In genomic region chr11:84526250-84526649, GRCh38 we compare ENCODE assay signal across 19 cellular contexts.
DNase-seq lines count a peak whose midpoint lies in the region; ATAC-seq and TF ChIP-seq lines count a peak whose summit lies in the region.
"Had no signal": no experiment of that assay in that cellular context is flagged by ENCODE, and none has a peak within 500 bp of the region (broad histone marks: within the 10 kb centered on the region; RNA-seq: fewer than 3 reads in every experiment).

No MANE protein-coding gene starts in this region.

- no peak overlapping the region for H3K4me2 ChIP-seq in SK-N-SH

- H3K9ac ChIP-seq in SK-N-SH: no peak overlapping the region

- H3K4me3 ChIP-seq in SK-N-SH (ENCODE audit: low read depth in 2 of 2, low read length in 1 of 2) (no peak overlapping the region), fibroblast of pulmonary artery (replicated peaks; ENCODE audit: low read depth, low read length) (no peak overlapping the region)

- DNase-seq in SIG-M5 treated with dmso at 0.1 percent for 504 hours (lab: John Stamatoyannopoulos, UW; ENCODE audit: unreplicated experiment) (peak; percentile 8), SIG-M5 (lab: John Stamatoyannopoulos, UW) (no peak), SK-N-SH (no peak), fibroblast of pulmonary artery (ENCODE audit: low read depth) (peak; percentile 2)
- no peak for DNase-seq in activated CD4-positive, alpha-beta T cell treated with anti-CD3 and anti-CD28 coated beads for 4 hours
- no peak for DNase-seq in activated naive CD4-positive, alpha-beta T cell treated with anti-CD3 and anti-CD28 coated beads, Interleukin-2, amount 10 ng/mL, durations not matched to agents 7 days and 5 days
- DNase-seq: C1 segment of cervical spinal cord; CD8-positive, alpha-beta memory T cell; GDM1; HCEC 1CT; IMR-90; NCI-H1048; NCI-H1436; NCI-H1930; NCI-H2171; NCI-H446 treated with DMSO at 0.1 percent for 48 hours; NCI-H69; SHP77 treated with DMSO at 0.1 percent for 48 hours had no signal

- H3K36me3 Mint-ChIP-seq in activated naive CD4-positive, alpha-beta T cell treated with anti-CD3 and anti-CD28 coated beads, Interleukin-2, amount 10 ng/mL, durations not matched to agents 7 days and 5 days: no peaks in the 10 kb centered on the region
- H3K36me3 Mint-ChIP-seq: CD8-positive, alpha-beta memory T cell had no signal

- no peak for TF ChIP-seq EP300 in SK-N-SH (IDR thresholded peaks at IDR 0.05; ENCODE audit: borderline replicate concordance in 1 of 2, low read depth in 1 of 2, low read length in 1 of 2)

- H3K27me3 Mint-ChIP-seq in activated naive CD4-positive, alpha-beta T cell treated with anti-CD3 and anti-CD28 coated beads, Interleukin-2, amount 10 ng/mL, durations not matched to agents 7 days and 5 days: no peaks in the 10 kb centered on the region
- H3K27me3 Mint-ChIP-seq: CD8-positive, alpha-beta memory T cell had no signal

- H3F3A ChIP-seq in SK-N-SH (replicated peaks; ENCODE audit: insufficient read depth): no peaks in the 10 kb centered on the region

- H3K9me2 ChIP-seq in SK-N-SH: no peaks in the 10 kb centered on the region

- TF ChIP-seq RAD21 in SK-N-SH (IDR thresholded peaks at IDR 0.05; ENCODE audit: low read length): no peak

- H3K27me3 ChIP-seq in SK-N-SH (ENCODE audit: insufficient read depth): no peaks in the 10 kb centered on the region

- no peak overlapping the region for H2AFZ ChIP-seq in SK-N-SH (ENCODE audit: low read depth)

- H3K4me1 ChIP-seq in SK-N-SH (ENCODE audit: control insufficient read depth in 1 of 2, insufficient read depth in 2 of 2, low read depth in 1 of 2, low read length in 1 of 2): no peaks in the 10 kb centered on the region

- H3K4me3 Mint-ChIP-seq in activated naive CD4-positive, alpha-beta T cell treated with anti-CD3 and anti-CD28 coated beads, Interleukin-2, amount 10 ng/mL, durations not matched to agents 7 days and 5 days: no peak overlapping the region
- H3K4me3 Mint-ChIP-seq: CD8-positive, alpha-beta memory T cell had no signal

- POLR2A ChIA-PET in SK-N-SH (lab: Yijun Ruan, JAX): no interaction called here

- no peak for ATAC-seq in GM18873 (IDR thresholded peaks at IDR 0.05; ENCODE audit: low FRiP score, unreplicated experiment)

- TF ChIP-seq CTCF in SK-N-SH (IDR thresholded peaks at IDR 0.05) (peak; percentile 10; the same call in 1 of the 2 replicates), fibroblast of pulmonary artery (IDR thresholded peaks at IDR 0.05; ENCODE audit: low read length, missing control alignments) (peak; percentile 0)

- H4K20me1 ChIP-seq in SK-N-SH (ENCODE audit: insufficient read depth): no peaks in the 10 kb centered on the region

- no peaks in the 10 kb centered on the region for H3K36me3 ChIP-seq in SK-N-SH (replicated peaks in 1 of 2; ENCODE audit: control insufficient read depth in 1 of 2, insufficient read depth in 2 of 2, low read length in 1 of 2)

- H3K27ac Mint-ChIP-seq in activated naive CD4-positive, alpha-beta T cell treated with anti-CD3 and anti-CD28 coated beads, Interleukin-2, amount 10 ng/mL, durations not matched to agents 7 days and 5 days: no peak overlapping the region
- H3K27ac Mint-ChIP-seq: CD8-positive, alpha-beta memory T cell had no signal

- no peaks in the 10 kb centered on the region for H3K9me3 ChIP-seq in SK-N-SH

- no peaks in the 10 kb centered on the region for H3K4me1 Mint-ChIP-seq in activated naive CD4-positive, alpha-beta T cell treated with anti-CD3 and anti-CD28 coated beads, Interleukin-2, amount 10 ng/mL, durations not matched to agents 7 days and 5 days
- H3K4me1 Mint-ChIP-seq: CD8-positive, alpha-beta memory T cell had no signal

- no peak overlapping the region for H3K27ac ChIP-seq in SK-N-SH (ENCODE audit: low read depth in 2 of 2, low read length in 1 of 2)

- no peaks in the 10 kb centered on the region for H3K79me2 ChIP-seq in SK-N-SH (ENCODE audit: insufficient read depth)

- H3K9me3 Mint-ChIP-seq in activated naive CD4-positive, alpha-beta T cell treated with anti-CD3 and anti-CD28 coated beads, Interleukin-2, amount 10 ng/mL, durations not matched to agents 7 days and 5 days: peaks cover 2% of the 10 kb centered on the region

- CTCF ChIA-PET in SK-N-SH (lab: Yijun Ruan, JAX): interaction anchor here (0.9 to 10.0 kb wide), 6 partner anchors 8 to 699 kb away, joined by 3 to 156 read pairs (median 32); no protein-coding TSS in a partner anchor
- CTCF ChIA-PET in activated naive CD4-positive, alpha-beta T cell treated with anti-CD3 and anti-CD28 coated beads, Interleukin-2, amount 10 ng/mL, durations not matched to agents 7 days and 5 days (lab: Charles Lee): no interaction called here

TF ChIP-seq in SK-N-SH, 30 proteins besides CTCF, POLR2A, EP300 and RAD21 (continues in another document):
- TF ChIP-seq RXRA (IDR thresholded peaks at IDR 0.05; ENCODE audit: borderline replicate concordance, low read depth) (no peak), RCOR1 (IDR thresholded peaks at IDR 0.05; ENCODE audit: low read length) (no peak), FOXJ3 (CRISPR knock-in tag; IDR thresholded peaks at IDR 0.05) (no peak), ELF1 (IDR thresholded peaks at IDR 0.05) (no peak), REST (IDR thresholded peaks at IDR 0.05; ENCODE audit: low read depth, low read length) (no peak), ZBTB33 (IDR thresholded peaks at IDR 0.05; ENCODE audit: borderline replicate concordance, low read depth) (no peak), FOSL2 (IDR thresholded peaks at IDR 0.05; ENCODE audit: borderline replicate concordance, low read depth) (no peak), RFX5 (IDR thresholded peaks at IDR 0.05; ENCODE audit: low read length) (no peak), MEF2A (IDR thresholded peaks at IDR 0.05; ENCODE audit: borderline replicate concordance, low read depth) (no peak), USF1 (IDR thresholded peaks at IDR 0.05; ENCODE audit: borderline replicate concordance, low read depth) (no peak), SIN3A (IDR thresholded peaks at IDR 0.05; ENCODE audit: borderline replicate concordance, low read depth, low read length) (no peak), IRF3 (IDR thresholded peaks at IDR 0.05; ENCODE audit: low read depth, low read length) (no peak), GABPA (IDR thresholded peaks at IDR 0.05; ENCODE audit: low read depth) (no peak)

Comparison
In these comparisons a context has a peak if more than half of its experiments do, and no peak if none do; other contexts are left out.
1. DNase-seq: peak in SIG-M5 treated with dmso at 0.1 percent for 504 hours (single experiment) and fibroblast of pulmonary artery (single experiment); none in SIG-M5 (single experiment), SK-N-SH (single experiment), activated CD4-positive, alpha-beta T cell treated with anti-CD3 and anti-CD28 coated beads for 4 hours (0 of 2) and activated naive CD4-positive, alpha-beta T cell treated with anti-CD3 and anti-CD28 coated beads, Interleukin-2, amount 10 ng/mL, durations not matched to agents 7 days and 5 days (single experiment).